ENCODE assay signal across 9 cellular contexts in genomic region chr16:85310868-85311585, GRCh38.
DNase-seq lines count a peak whose midpoint lies in the region; ATAC-seq and TF ChIP-seq lines count a peak whose summit lies in the region.
"Had no signal": no experiment of that assay in that cellular context is flagged by ENCODE, and none has a peak within 500 bp of the region (broad histone marks: within the 10 kb centered on the region; RNA-seq: fewer than 3 reads in every experiment).

No MANE protein-coding gene starts in this region.

- H3K9me3 ChIP-seq in spleen: no peaks in the 10 kb centered on the region

- H3K4me1 ChIP-seq in spleen (peaks cover 43 to 91% (median 80%) of the 10 kb centered on the region in 6 donors), foreskin keratinocyte (peaks cover 3% of the 10 kb centered on the region)

- no peak for TF ChIP-seq CTCF in dorsolateral prefrontal cortex (IDR thresholded peaks at IDR 0.05 in 54 of 56, conservative IDR thresholded peaks at IDR 0.05 in 2 of 56; ENCODE audit: low read depth in 1 of 56, partially characterized antibody in 56 of 56)
- TF ChIP-seq CTCF in spleen (IDR thresholded peaks at IDR 0.05 in 8 of 11, conservative IDR thresholded peaks at IDR 0.05 in 3 of 11): no peak
- TF ChIP-seq CTCF in foreskin keratinocyte (conservative IDR thresholded peaks at IDR 0.05): no peak

- DNase-seq in MV-4-11 (lab: John Stamatoyannopoulos, UW) (peak; percentile 20), dorsolateral prefrontal cortex (peak in 1 of 10 donors; percentile 56), spleen (peak; percentile 89), foreskin keratinocyte (no peak), NCI-H1930 (lab: John Stamatoyannopoulos, UW) (no peak)
- DNase-seq in activated CD4-positive, alpha-beta T cell treated with anti-CD3 and anti-CD28 coated beads, Interleukin-2, amount 50 U/mL, for 1 hour: peak; percentile 28
- DNase-seq: GDM1; NK-92 treated with Interleukin-12 subunit alpha and Interleukin-12 subunit beta, amount 100 ng/mL, for 24 hours had no signal

- TF ChIP-seq POLR2A in spleen (IDR thresholded peaks at IDR 0.05): no peak

- ATAC-seq in foreskin keratinocyte (no peak), HG03521 (IDR thresholded peaks at IDR 0.05; ENCODE audit: unreplicated experiment) (no peak)

- H3K36me3 ChIP-seq in spleen: no peaks in the 10 kb centered on the region

- H3K27me3 ChIP-seq in dorsolateral prefrontal cortex: no peaks in the 10 kb centered on the region
- peaks cover 0 to 16% (median 0%) of the 10 kb centered on the region in 7 donors for H3K27me3 ChIP-seq in spleen (replicated peaks in 1 of 7)
- H3K27me3 ChIP-seq in foreskin keratinocyte: peaks cover 5% of the 10 kb centered on the region

- H3K4me3 ChIP-seq in dorsolateral prefrontal cortex (peak overlapping the region in 15 of 59 donors; percentile 0 to 37 (median 15)), spleen (peak overlapping the region in 1 of 8 donors; percentile 60)

- H3K27ac ChIP-seq in dorsolateral prefrontal cortex: peak overlapping the region in 58 of 59 donors; percentile 74 to 99 (median 94)
- peak overlapping the region in 6 of 8 donors; percentile 7 to 92 (median 84) for H3K27ac ChIP-seq in spleen
- H3K27ac ChIP-seq in foreskin keratinocyte: no peak overlapping the region

- 16 to 24% (median 17%) methylated on average over 14 to 27 of the region's 27 CpGs for WGBS in spleen, 5 donors

- intact Hi-C loops in dorsolateral prefrontal cortex (cut with DNase I) (loop anchor here (1.0 to 2.0 kb wide), 2 partner anchors 24 to 25 kb away; no protein-coding TSS in a partner anchor), spleen (cut with DNase I; ENCODE audit: low total_unique reads) (no loop called here)

Comparison
In these comparisons a context has a peak if more than half of its experiments do, and no peak if none do; other contexts are left out.
1. DNase-seq: peak in MV-4-11 (single experiment), activated CD4-positive, alpha-beta T cell treated with anti-CD3 and anti-CD28 coated beads, Interleukin-2, amount 50 U/mL, for 1 hour (single experiment) and spleen (single experiment); none in foreskin keratinocyte (0 of 2) and NCI-H1930 (0 of 2).